ENCODE assay signal across 3 cellular contexts in genomic region chr2:110154828-110155227, GRCh38.
TF ChIP-seq lines count a peak whose summit lies in the region.

No MANE protein-coding gene starts in this region.

TF ChIP-seq in A549, 52 proteins besides CTCF, POLR2A, EP300 and RAD21:
- TF ChIP-seq ZFP36 (IDR thresholded peaks at IDR 0.05; ENCODE audit: borderline replicate concordance, partially characterized antibody): peak; percentile 95

TF ChIP-seq in HEK293, 187 proteins besides CTCF, POLR2A, EP300 and RAD21:
- TF ChIP-seq TRIM28 (IDR thresholded peaks at IDR 0.05; ENCODE audit: borderline replicate concordance, low read length) (peak; percentile 45; the same call in 1 of the 2 replicates), ZNF585B (tag by site-specific recombination; IDR thresholded peaks at IDR 0.05) (peak; percentile 94), SETDB1 (IDR thresholded peaks at IDR 0.05; ENCODE audit: insufficient read length, low read length) (peak; percentile 76)

TF ChIP-seq in K562, 482 proteins besides CTCF, POLR2A, EP300 and RAD21:
- peak; percentile 52 for TF ChIP-seq ZFP36 (IDR thresholded peaks at IDR 0.05; ENCODE audit: low read depth, low read length, partially characterized antibody)
